9 cellular contexts compared by ENCODE assay signal in the genomic region with DNA sequence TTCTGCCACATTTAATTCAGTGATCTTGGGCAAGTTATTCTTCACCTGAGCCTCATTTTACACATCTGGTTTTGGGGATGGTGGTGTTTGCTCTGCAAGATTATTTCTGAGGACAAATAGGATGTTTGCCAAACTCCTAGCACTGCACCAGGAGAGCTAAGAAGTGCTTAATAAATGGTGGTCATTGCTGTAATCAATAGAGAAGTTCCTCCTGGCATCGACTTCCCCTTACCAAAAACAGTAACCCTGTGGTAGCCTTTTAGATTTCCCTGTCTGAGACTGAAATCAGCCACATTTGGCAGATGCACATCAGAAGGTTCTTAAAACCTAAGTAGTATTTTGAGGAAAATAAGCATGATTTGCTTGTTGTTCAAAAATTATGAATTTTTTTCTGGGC. TPM values are rescaled to one million over a fixed set of nuclear protein-coding genes. Genes with fewer than 3 reads are reported as not detected.
DNase-seq lines count a peak whose midpoint lies in the region; ATAC-seq and TF ChIP-seq lines count a peak whose summit lies in the region.
"Had no signal": no experiment of that assay in that cellular context is flagged by ENCODE, and none has a peak within 500 bp of the region (broad histone marks: within the 10 kb centered on the region; RNA-seq: fewer than 3 reads in every experiment).

No MANE protein-coding gene starts in this region.

- peak overlapping the region; percentile 92 to 93 for H3K27ac ChIP-seq in tibial artery
- H3K27ac ChIP-seq: C4-2B had no signal

- H3K9me3 ChIP-seq in iPS-18c (ENCODE audit: control insufficient read depth, insufficient read depth, low read length): no peaks in the 10 kb centered on the region
- no peaks in the 10 kb centered on the region for H3K9me3 ChIP-seq in tibial artery

- ATAC-seq in WTC11 (no peak), omental fat pad (ENCODE audit: low FRiP score) (no peak), GM21367 (IDR thresholded peaks at IDR 0.05; ENCODE audit: unreplicated experiment) (no peak), HG03565 (IDR thresholded peaks at IDR 0.05; ENCODE audit: unreplicated experiment) (no peak)

- H3K27me3 ChIP-seq in tibial artery: no peaks in the 10 kb centered on the region

- H3K4me3 Mint-ChIP-seq in activated T-cell treated with anti-CD3 and anti-CD28 coated beads, Interleukin-2, amount 50 U/mL, for 24 hours: peak overlapping the region; percentile 90
- peak overlapping the region; percentile 85 for H3K4me3 Mint-ChIP-seq in WTC11

- intact Hi-C loops in tibial artery (cut with DNase I; ENCODE audit: low total_unique reads): loop anchor here (10.0 kb wide), 1 partner anchor 273 kb away; no protein-coding TSS in a partner anchor

- no peak for TF ChIP-seq CTCF in WTC11 (IDR thresholded peaks at IDR 0.05)
- TF ChIP-seq CTCF in tibial artery (IDR thresholded peaks at IDR 0.05): no peak
- TF ChIP-seq CTCF in omental fat pad (IDR thresholded peaks at IDR 0.05): no peak

- POLR2A ChIA-PET in WTC11 (lab: Charles Lee): interaction anchor here (1.0 kb wide), 1 partner anchor 99 kb away, joined by 3 read pairs; no protein-coding TSS in a partner anchor

- CTCF ChIA-PET in WTC11 (lab: Charles Lee): interaction anchor here (0.9 kb wide), 1 partner anchor 213 kb away, joined by 4 read pairs; no protein-coding TSS in a partner anchor

- no peaks in the 10 kb centered on the region for H3K36me3 ChIP-seq in tibial artery

- H3K9me3 Mint-ChIP-seq in activated T-cell treated with anti-CD3 and anti-CD28 coated beads, Interleukin-2, amount 50 U/mL, for 24 hours: no peaks in the 10 kb centered on the region
- no peaks in the 10 kb centered on the region for H3K9me3 Mint-ChIP-seq in WTC11

- peak overlapping the region; percentile 85 for H3K27ac Mint-ChIP-seq in activated T-cell treated with anti-CD3 and anti-CD28 coated beads, Interleukin-2, amount 50 U/mL, for 24 hours
- H3K27ac Mint-ChIP-seq in WTC11: no peak overlapping the region

- peaks cover 58% of the 10 kb centered on the region for H3K4me1 Mint-ChIP-seq in activated T-cell treated with anti-CD3 and anti-CD28 coated beads, Interleukin-2, amount 50 U/mL, for 24 hours (ENCODE audit: low read depth)
- H3K4me1 Mint-ChIP-seq in WTC11: peaks cover 59% of the 10 kb centered on the region

- H3K27me3 Mint-ChIP-seq in activated T-cell treated with anti-CD3 and anti-CD28 coated beads, Interleukin-2, amount 50 U/mL, for 24 hours: no peaks in the 10 kb centered on the region
- H3K27me3 Mint-ChIP-seq in WTC11 (ENCODE audit: low read depth): no peaks in the 10 kb centered on the region

- H3K4me3 ChIP-seq in iPS-18c (ENCODE audit: insufficient read depth, low read depth, low read length) (peak overlapping the region; percentile 83), tibial artery (peak overlapping the region; percentile 88 to 94)

- H3K36me3 Mint-ChIP-seq in activated T-cell treated with anti-CD3 and anti-CD28 coated beads, Interleukin-2, amount 50 U/mL, for 24 hours (ENCODE audit: low read depth): peaks cover 22% of the 10 kb centered on the region
- H3K36me3 Mint-ChIP-seq in WTC11: no peaks in the 10 kb centered on the region

- H3K4me1 ChIP-seq in tibial artery: peaks cover 0 to 66% (median 25%) of the 10 kb centered on the region in 4 donors

- DNase-seq in activated T-cell treated with anti-CD3 and anti-CD28 coated beads, Interleukin-2, amount 50 U/mL, for 24 hours: no peak
- DNase-seq in activated T-cell treated with anti-CD3 and anti-CD28 coated beads, Interleukin-2, amount 50 U/mL, for 1 hour: no peak
- DNase-seq in WTC11 (ENCODE audit: low spot score): no peak
- DNase-seq in tibial artery: no peak
- DNase-seq in omental fat pad (ENCODE audit: low spot score): no peak

TF ChIP-seq in WTC11, 78 proteins besides CTCF, POLR2A, EP300 and RAD21:
- TF ChIP-seq, protein P1, sequence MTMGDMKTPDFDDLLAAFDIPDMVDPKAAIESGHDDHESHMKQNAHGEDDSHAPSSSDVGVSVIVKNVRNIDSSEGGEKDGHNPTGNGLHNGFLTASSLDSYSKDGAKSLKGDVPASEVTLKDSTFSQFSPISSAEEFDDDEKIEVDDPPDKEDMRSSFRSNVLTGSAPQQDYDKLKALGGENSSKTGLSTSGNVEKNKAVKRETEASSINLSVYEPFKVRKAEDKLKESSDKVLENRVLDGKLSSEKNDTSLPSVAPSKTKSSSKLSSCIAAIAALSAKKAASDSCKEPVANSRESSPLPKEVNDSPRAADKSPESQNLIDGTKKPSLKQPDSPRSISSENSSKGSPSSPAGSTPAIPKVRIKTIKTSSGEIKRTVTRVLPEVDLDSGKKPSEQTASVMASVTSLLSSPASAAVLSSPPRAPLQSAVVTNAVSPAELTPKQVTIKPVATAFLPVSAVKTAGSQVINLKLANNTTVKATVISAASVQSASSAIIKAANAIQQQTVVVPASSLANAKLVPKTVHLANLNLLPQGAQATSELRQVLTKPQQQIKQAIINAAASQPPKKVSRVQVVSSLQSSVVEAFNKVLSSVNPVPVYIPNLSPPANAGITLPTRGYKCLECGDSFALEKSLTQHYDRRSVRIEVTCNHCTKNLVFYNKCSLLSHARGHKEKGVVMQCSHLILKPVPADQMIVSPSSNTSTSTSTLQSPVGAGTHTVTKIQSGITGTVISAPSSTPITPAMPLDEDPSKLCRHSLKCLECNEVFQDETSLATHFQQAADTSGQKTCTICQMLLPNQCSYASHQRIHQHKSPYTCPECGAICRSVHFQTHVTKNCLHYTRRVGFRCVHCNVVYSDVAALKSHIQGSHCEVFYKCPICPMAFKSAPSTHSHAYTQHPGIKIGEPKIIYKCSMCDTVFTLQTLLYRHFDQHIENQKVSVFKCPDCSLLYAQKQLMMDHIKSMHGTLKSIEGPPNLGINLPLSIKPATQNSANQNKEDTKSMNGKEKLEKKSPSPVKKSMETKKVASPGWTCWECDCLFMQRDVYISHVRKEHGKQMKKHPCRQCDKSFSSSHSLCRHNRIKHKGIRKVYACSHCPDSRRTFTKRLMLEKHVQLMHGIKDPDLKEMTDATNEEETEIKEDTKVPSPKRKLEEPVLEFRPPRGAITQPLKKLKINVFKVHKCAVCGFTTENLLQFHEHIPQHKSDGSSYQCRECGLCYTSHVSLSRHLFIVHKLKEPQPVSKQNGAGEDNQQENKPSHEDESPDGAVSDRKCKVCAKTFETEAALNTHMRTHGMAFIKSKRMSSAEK (CRISPR knock-in tag; IDR thresholded peaks at IDR 0.05; ENCODE audit: borderline replicate concordance): no peak

RNA-seq across cellular contexts. Expression of gene B3GNT2, which starts 2.3 kb away (rescaled TPM):
- total RNA-seq in WTC11 (2021) (26.2 to 32.2 TPM (median 29.4 TPM) in 3 replicates), omental fat pad (10 to 100 TPM; 16.6 to 29.4 (median 24.0) TPM)
